In genomic region chr17:60345233-60345632, GRCh38 we compare ENCODE assay signal across 22 cellular contexts. TPM values are rescaled to one million over a fixed set of nuclear protein-coding genes. Genes with fewer than 3 reads are reported as not detected.
DNase-seq lines count a peak whose midpoint lies in the region; ATAC-seq and TF ChIP-seq lines count a peak whose summit lies in the region.
"Had no signal": no experiment of that assay in that cellular context is flagged by ENCODE, and none has a peak within 500 bp of the region (broad histone marks: within the 10 kb centered on the region; RNA-seq: fewer than 3 reads in every experiment).

No MANE protein-coding gene starts in this region.

- no peak overlapping the region for H2BK120ac ChIP-seq in H9 (ENCODE audit: low read depth, low read length, poor library complexity, severe bottlenecking)
- H2BK120ac ChIP-seq in mesendoderm (ENCODE audit: low read depth, low read length), result no peak overlapping the region

- no peak overlapping the region for H3K4me3 Mint-ChIP-seq in H9
- H3K4me3 Mint-ChIP-seq in natural killer cell treated with Interleukin-12 subunit alpha and Interleukin-12 subunit beta and Interleukin-15 and Interleukin-18, amount 100 ng/mL, for 72 hours, result no peak overlapping the region
- H3K4me3 Mint-ChIP-seq: B cell; CD4-positive, CD25-positive, alpha-beta regulatory T cell; HFFc6; T-helper 2 cell treated with Interferon-gamma antibody and Interleukin-4, amounts not matched to agents 5 μg/mL and 100 μg/mL, for 36 hours had no signal

- no peak overlapping the region for H3K14ac ChIP-seq in H9 (ENCODE audit: insufficient read depth, low read length)

- intact Hi-C loops in esophagus muscularis mucosa (cut with DNase I), result no loop called here

- H3K18ac ChIP-seq in H9 (ENCODE audit: insufficient read length, low read depth, low read length) (no peak overlapping the region), mesendoderm (ENCODE audit: low read length) (no peak overlapping the region)

- no peaks in the 10 kb centered on the region for H3K9me3 Mint-ChIP-seq in H9
- no peaks in the 10 kb centered on the region for H3K9me3 Mint-ChIP-seq in natural killer cell treated with Interleukin-12 subunit alpha and Interleukin-12 subunit beta and Interleukin-15 and Interleukin-18, amount 100 ng/mL, for 72 hours
- H3K9me3 Mint-ChIP-seq: HFFc6; T-helper 2 cell treated with Interferon-gamma antibody and Interleukin-4, amounts not matched to agents 5 μg/mL and 100 μg/mL, for 36 hours had no signal

- peaks cover 3% of the 10 kb centered on the region; the same call in 1 of the 2 replicates for H3K79me2 ChIP-seq in H9 (ENCODE audit: insufficient read depth, low read length)
- no peaks in the 10 kb centered on the region for H3K79me2 ChIP-seq in mesendoderm (ENCODE audit: control insufficient read depth, insufficient read depth, low read length)

- no peak for TF ChIP-seq POLR2A in esophagus muscularis mucosa (IDR thresholded peaks at IDR 0.05; ENCODE audit: low read depth)

- TF ChIP-seq CTCF in H9 (conservative IDR thresholded peaks at IDR 0.05) (no peak), esophagus muscularis mucosa (IDR thresholded peaks at IDR 0.05) (no peak)

- H3K27me3 ChIP-seq in H9 (ENCODE audit: insufficient read depth, low read length), result no peaks in the 10 kb centered on the region
- no peaks in the 10 kb centered on the region for H3K27me3 ChIP-seq in mesendoderm (ENCODE audit: insufficient read depth, low read length, poor library complexity)
- H3K27me3 ChIP-seq in esophagus muscularis mucosa, result no peaks in the 10 kb centered on the region
- H3K27me3 ChIP-seq: MG63 had no signal

- H3K4me1 Mint-ChIP-seq in H9, result peaks cover 0 to 5% of the 10 kb centered on the region in 2 experiments; a peak in 3 of 4 replicates
- peaks cover 5 to 19% of the 10 kb centered on the region in 2 donors for H3K4me1 Mint-ChIP-seq in natural killer cell treated with Interleukin-12 subunit alpha and Interleukin-12 subunit beta and Interleukin-15 and Interleukin-18, amount 100 ng/mL, for 72 hours (ENCODE audit: low read depth in 2 of 2)

- H3K36me3 Mint-ChIP-seq in H9 (ENCODE audit: insufficient read depth in 1 of 3, low read depth in 3 of 3), result peaks cover 28 to 47% (median 39%) of the 10 kb centered on the region in 3 experiments
- peaks cover 18% of the 10 kb centered on the region for H3K36me3 Mint-ChIP-seq in natural killer cell treated with Interleukin-12 subunit alpha and Interleukin-12 subunit beta and Interleukin-15 and Interleukin-18, amount 100 ng/mL, for 72 hours

- H3K4me2 ChIP-seq in H9 (ENCODE audit: insufficient read depth, insufficient read length, low read length) (no peak overlapping the region), mesendoderm (ENCODE audit: low read length) (no peak overlapping the region)

- peaks cover 10% of the 10 kb centered on the region for H3K79me1 ChIP-seq in H9 (ENCODE audit: insufficient read depth, low read depth, low read length, poor library complexity, severe bottlenecking)
- H3K79me1 ChIP-seq in mesendoderm (ENCODE audit: low read length), result no peaks in the 10 kb centered on the region

- no CpG with 5 or more reads among the region's 3 CpGs for WGBS in H9 (ENCODE audit: extremely low coverage, insufficient read length, low lambda C conversion rate)
- no CpG with 5 or more reads among the region's 3 CpGs for WGBS in mesendoderm (ENCODE audit: extremely low coverage, insufficient coverage, low lambda C conversion rate)
- WGBS in esophagus muscularis mucosa, result 65% methylated on average over 3 of the region's 3 CpGs

- H3K56ac ChIP-seq in H9 (ENCODE audit: insufficient read length, low read depth, low read length) (no peak overlapping the region), mesendoderm (ENCODE audit: low read length) (no peak overlapping the region)

- H3K36me3 ChIP-seq in mesendoderm (ENCODE audit: control insufficient read depth, insufficient read depth, low read length), result no peaks in the 10 kb centered on the region
- H3K36me3 ChIP-seq in esophagus muscularis mucosa, result peaks cover 0 to 41% (median 27%) of the 10 kb centered on the region in 4 donors

- no peak overlapping the region for H3K4ac ChIP-seq in H9 (ENCODE audit: low read depth, low read length)
- H3K4ac ChIP-seq in mesendoderm (ENCODE audit: low read depth, low read length), result no peak overlapping the region

- no peaks in the 10 kb centered on the region for H3K23me2 ChIP-seq in H9 (ENCODE audit: insufficient read length, low read depth, low read length, poor library complexity, severe bottlenecking)

- H3K27ac Mint-ChIP-seq in H9, result peak overlapping the region in 2 of 3 experiments; percentile 6 to 74; a peak in 2 of 7 replicates
- H3K27ac Mint-ChIP-seq in natural killer cell treated with Interleukin-12 subunit alpha and Interleukin-12 subunit beta and Interleukin-15 and Interleukin-18, amount 100 ng/mL, for 72 hours, result no peak overlapping the region
- H3K27ac Mint-ChIP-seq: B cell; HFFc6; T-helper 2 cell treated with Interferon-gamma antibody and Interleukin-4, amounts not matched to agents 5 μg/mL and 100 μg/mL, for 36 hours had no signal

- no peaks in the 10 kb centered on the region for H4K20me1 ChIP-seq in H9 (ENCODE audit: control insufficient read depth, insufficient read depth, insufficient read length)

- H2BK5ac ChIP-seq in H9 (ENCODE audit: insufficient read length, low read length) (no peak overlapping the region), mesendoderm (ENCODE audit: low read length) (no peak overlapping the region)

- no peak overlapping the region for H3K27ac ChIP-seq in H9 (ENCODE audit: insufficient read length, low read depth, low read length)
- H3K27ac ChIP-seq in mesendoderm (ENCODE audit: low read depth, low read length), result no peak overlapping the region
- no peak overlapping the region for H3K27ac ChIP-seq in esophagus muscularis mucosa (replicated peaks in 1 of 4)

- H3K4me3 ChIP-seq in mesendoderm (ENCODE audit: low read length) (no peak overlapping the region), esophagus muscularis mucosa (no peak overlapping the region)
- H3K4me3 ChIP-seq: MG63 had no signal

- H4K5ac ChIP-seq in H9 (ENCODE audit: insufficient read length, low read depth, low read length), result no peak overlapping the region
- no peak overlapping the region for H4K5ac ChIP-seq in mesendoderm (ENCODE audit: low read length)

- no peak overlapping the region for H3T11ph ChIP-seq in H9 (ENCODE audit: low read length)

- H4K8ac ChIP-seq in H9 (replicated peaks; ENCODE audit: insufficient read length, low read depth, low read length) (no peak overlapping the region), mesendoderm (ENCODE audit: low read depth, low read length) (no peak overlapping the region)

- no peak overlapping the region for H3K23ac ChIP-seq in H9 (ENCODE audit: insufficient read length, low read depth, low read length)
- no peak overlapping the region for H3K23ac ChIP-seq in mesendoderm (ENCODE audit: low read length)

- TF ChIP-seq EP300 in esophagus muscularis mucosa (IDR thresholded peaks at IDR 0.05), result no peak

- DNase-seq in DMS79 treated with DMSO at 0.1 percent for 48 hours (lab: John Stamatoyannopoulos, UW) (peak; percentile 10), H9 (no peak), NCI-H2196 (lab: John Stamatoyannopoulos, UW; ENCODE audit: unreplicated experiment) (peak; percentile 52), mesendoderm (peak; percentile 14), esophagus muscularis mucosa (ENCODE audit: extremely low spot score) (no peak), NAMALWA (ENCODE audit: low spot score) (no peak)
- DNase-seq in natural killer cell treated with Interleukin-12 subunit alpha and Interleukin-12 subunit beta and Interleukin-15 and Interleukin-18, amount 100 ng/mL, for 72 hours (ENCODE audit: low spot score), result no peak
- DNase-seq: Calu3; CD4-positive, CD25-positive, alpha-beta regulatory T cell; GF-D8; GOT3; HFFc6; IMR-90; Karpas-422; MG63; NCI-H1092 treated with DMSO at 0.1 percent for 48 hours; NCI-H187 treated with DMSO at 0.1 percent for 48 hours; NCI-H345; PC-3; SW 1271 had no signal

- H2BK12ac ChIP-seq in H9 (ENCODE audit: insufficient read length, low read depth, low read length), result no peak overlapping the region

- H4K91ac ChIP-seq in H9 (ENCODE audit: insufficient read length, low read depth, low read length), result no peak overlapping the region

- H2BK20ac ChIP-seq in H9 (ENCODE audit: low read depth, low read length, poor library complexity, severe bottlenecking), result no peak overlapping the region

- no peak for ATAC-seq in natural killer cell treated with Interleukin-12 subunit alpha and Interleukin-12 subunit beta and Interleukin-15 and Interleukin-18, amount 100 ng/mL, for 72 hours
- ATAC-seq: PC-3 had no signal

- H3K9me3 ChIP-seq in H9 (ENCODE audit: control insufficient read depth, low read depth, low read length) (no peaks in the 10 kb centered on the region), esophagus muscularis mucosa (no peaks in the 10 kb centered on the region)
- H3K9me3 ChIP-seq: MG63 had no signal

- H2AK5ac ChIP-seq in H9 (ENCODE audit: insufficient read length, low read length) (no peak overlapping the region), mesendoderm (ENCODE audit: low read length) (no peak overlapping the region)

- H3K9ac ChIP-seq in H9 (ENCODE audit: extremely low read depth, insufficient read length, low read length) (no peak overlapping the region), mesendoderm (ENCODE audit: low read length) (no peak overlapping the region)

- H2BK15ac ChIP-seq in H9 (ENCODE audit: low read depth, low read length) (no peak overlapping the region), mesendoderm (replicated peaks; ENCODE audit: low read depth) (no peak overlapping the region)

- no peaks in the 10 kb centered on the region for H3K27me3 Mint-ChIP-seq in H9 (ENCODE audit: low read depth)
- H3K27me3 Mint-ChIP-seq in natural killer cell treated with Interleukin-12 subunit alpha and Interleukin-12 subunit beta and Interleukin-15 and Interleukin-18, amount 100 ng/mL, for 72 hours, result no peaks in the 10 kb centered on the region
- H3K27me3 Mint-ChIP-seq: B cell; CD4-positive, CD25-positive, alpha-beta regulatory T cell had no signal

- no peak overlapping the region for H2AFZ ChIP-seq in H9 (ENCODE audit: low read length)

- H3K4me1 ChIP-seq in H9 (ENCODE audit: insufficient read depth, low read length) (no peaks in the 10 kb centered on the region), mesendoderm (ENCODE audit: control insufficient read depth, low read depth, low read length) (no peaks in the 10 kb centered on the region), esophagus muscularis mucosa (no peaks in the 10 kb centered on the region)

RNA-seq across cellular contexts. Expression of gene USP32, which starts 46.7 kb away (rescaled TPM):
- total RNA-seq in H9 (2021) (73.5 and 74.7 TPM in 2 replicates), esophagus muscularis mucosa (10 to 100 TPM; 42.3 to 65.8 (median 47.9) TPM)
- polyA plus RNA-seq in mesendoderm (2013, experiment 1 of 2), result 36.3 TPM
- polyA plus RNA-seq in mesendoderm (2013, experiment 2 of 2), result 35.6 TPM
- 10 to 100 TPM; 58.7 to 64.1 TPM for total RNA-seq in natural killer cell treated with Interleukin-12 subunit alpha and Interleukin-12 subunit beta and Interleukin-15 and Interleukin-18, amount 100 ng/mL, for 72 hours

Comparison
In these comparisons a context has a peak if more than half of its experiments do, and no peak if none do; other contexts are left out.
1. DNase-seq: peak in DMS79 treated with DMSO at 0.1 percent for 48 hours (single experiment), NCI-H2196 (single experiment) and mesendoderm (single experiment); none in H9 (single experiment), natural killer cell treated with Interleukin-12 subunit alpha and Interleukin-12 subunit beta and Interleukin-15 and Interleukin-18, amount 100 ng/mL, for 72 hours (single experiment), esophagus muscularis mucosa (single experiment) and NAMALWA (single experiment).
2. H3K27ac Mint-ChIP-seq: peak in H9 (2 of 3); none in natural killer cell treated with Interleukin-12 subunit alpha and Interleukin-12 subunit beta and Interleukin-15 and Interleukin-18, amount 100 ng/mL, for 72 hours (0 of 2).